9 cellular contexts compared by ENCODE assay signal in genomic region chr9:101977614-101978210, GRCh38.
DNase-seq lines count a peak whose midpoint lies in the region; ATAC-seq, FAIRE-seq and TF ChIP-seq lines count a peak whose summit lies in the region.
"Had no signal": no experiment of that assay in that cellular context is flagged by ENCODE, and none has a peak within 500 bp of the region (broad histone marks: within the 10 kb centered on the region; RNA-seq: fewer than 3 reads in every experiment).

No MANE protein-coding gene starts in this region.

- no peaks in the 10 kb centered on the region for H3K79me2 ChIP-seq in SU-DHL-6 (ENCODE audit: insufficient read depth, low read length)

- FAIRE-seq in HTR-8/SVneo (lab: Jason Lieb, UNC): no peak

- H3K9me2 ChIP-seq in SU-DHL-6 (replicated peaks; ENCODE audit: insufficient read depth, low read length): no peaks in the 10 kb centered on the region

- no peaks in the 10 kb centered on the region for H3F3A ChIP-seq in SU-DHL-6 (ENCODE audit: insufficient read depth)

- H3K4me3 ChIP-seq in SU-DHL-6 (ENCODE audit: insufficient read depth, low read length, poor library complexity, severe bottlenecking): no peak overlapping the region

- H3K27me3 ChIP-seq in SU-DHL-6 (ENCODE audit: low read length): no peaks in the 10 kb centered on the region

- H2AFZ ChIP-seq in SU-DHL-6 (ENCODE audit: low read depth, low read length, severe bottlenecking): no peak overlapping the region

- no peak overlapping the region for H3K9ac ChIP-seq in SU-DHL-6 (ENCODE audit: low read length)

- DNase-seq in DMS53 treated with DMSO at 0.1 percent for 48 hours (lab: John Stamatoyannopoulos, UW; ENCODE audit: unreplicated experiment): peak; percentile 33
- DNase-seq in HTR-8/SVneo (ENCODE audit: insufficient read length, low spot score): peak; percentile 0
- DNase-seq in iPS DF 4.7 (ENCODE audit: extremely low read depth, low spot score): peak; percentile 5
- DNase-seq in stimulated activated CD8-positive, alpha-beta memory T cell treated with anti-CD3 and anti-CD28 coated beads, Interleukin-4, amount 100 ng/mL, for 48 hours: no peak
- no peak for DNase-seq in stimulated activated CD4-positive, alpha-beta T cell treated with anti-CD3 and anti-CD28 coated beads, Interleukin-12 subunit alpha, Interleukin-12 subunit beta, amount 100 ng/mL, for 4 hours

- no peaks in the 10 kb centered on the region for H4K20me1 ChIP-seq in SU-DHL-6 (ENCODE audit: low read depth, low read length)

- H3K36me3 ChIP-seq in SU-DHL-6 (ENCODE audit: low read length): no peaks in the 10 kb centered on the region

- H3K4me2 ChIP-seq in SU-DHL-6 (ENCODE audit: low read depth, low read length, poor library complexity, severe bottlenecking): no peak overlapping the region

- H3K27ac ChIP-seq in SU-DHL-6 (ENCODE audit: low read depth, low read length): no peak overlapping the region

- ATAC-seq in GM21381 (IDR thresholded peaks at IDR 0.05; ENCODE audit: unreplicated experiment) (peak; percentile 75), GM19397 (IDR thresholded peaks at IDR 0.05; ENCODE audit: unreplicated experiment) (no peak)
- ATAC-seq: naive thymus-derived CD4-positive, alpha-beta T cell had no signal

- H3K9me3 ChIP-seq in SU-DHL-6 (ENCODE audit: insufficient read depth, low read length): no peaks in the 10 kb centered on the region

- TF ChIP-seq CTCF in SU-DHL-6 (IDR thresholded peaks at IDR 0.05; ENCODE audit: insufficient read depth, low read length, poor library complexity, severe bottlenecking): peak; percentile 53

Comparison
In these comparisons a context has a peak if more than half of its experiments do, and no peak if none do; other contexts are left out.
1. DNase-seq: peak in DMS53 treated with DMSO at 0.1 percent for 48 hours (single experiment), HTR-8/SVneo (single experiment) and iPS DF 4.7 (single experiment); none in stimulated activated CD8-positive, alpha-beta memory T cell treated with anti-CD3 and anti-CD28 coated beads, Interleukin-4, amount 100 ng/mL, for 48 hours (single experiment) and stimulated activated CD4-positive, alpha-beta T cell treated with anti-CD3 and anti-CD28 coated beads, Interleukin-12 subunit alpha, Interleukin-12 subunit beta, amount 100 ng/mL, for 4 hours (single experiment).